11 cellular contexts compared by ENCODE assay signal in the genomic region with DNA sequence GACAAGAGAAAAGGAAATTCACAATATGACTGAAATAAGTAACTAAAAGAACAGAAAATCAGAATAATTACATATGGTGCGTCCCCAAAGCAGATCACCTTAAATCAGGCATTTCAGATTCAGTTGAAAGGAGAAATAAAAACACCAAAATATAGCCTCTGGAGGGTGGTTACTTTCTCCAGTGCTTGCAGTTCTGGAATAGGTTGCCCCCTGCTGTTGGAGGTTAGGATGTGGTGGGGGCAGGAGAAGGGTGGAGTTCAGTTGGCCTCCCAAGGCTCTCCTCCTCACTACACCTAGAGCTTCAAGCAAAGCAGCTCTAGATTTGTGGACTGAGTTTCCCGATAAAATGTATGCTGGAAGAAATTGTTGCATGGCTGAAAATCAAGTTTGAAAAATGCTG.
A peak's percentile ranks its signal among the peaks of the same experiment; 100 is the strongest.
DNase-seq lines count a peak whose midpoint lies in the region; ATAC-seq, FAIRE-seq and TF ChIP-seq lines count a peak whose summit lies in the region.
"Had no signal": no experiment of that assay in that cellular context is flagged by ENCODE, and none has a peak within 500 bp of the region (broad histone marks: within the 10 kb centered on the region; RNA-seq: fewer than 3 reads in every experiment).

No MANE protein-coding gene starts in this region.

- H3K9ac ChIP-seq in adipocyte (ENCODE audit: low read length): no peak overlapping the region
- H3K9ac ChIP-seq: BLaER1 had no signal

- ATAC-seq in HG02981 (IDR thresholded peaks at IDR 0.05; ENCODE audit: unreplicated experiment) (peak; percentile 64), HG03571 (IDR thresholded peaks at IDR 0.05; ENCODE audit: unreplicated experiment) (no peak), HG03442 (IDR thresholded peaks at IDR 0.05; ENCODE audit: unreplicated experiment) (no peak)

- H3K9me3 ChIP-seq in adipocyte (ENCODE audit: control insufficient read depth, low read length): no peaks in the 10 kb centered on the region
- H3K9me3 ChIP-seq: SJSA1 had no signal

- no peaks in the 10 kb centered on the region for H3K27me3 Mint-ChIP-seq in osteocyte (ENCODE audit: unreplicated experiment)

- H3K4me3 Mint-ChIP-seq in osteocyte (ENCODE audit: unreplicated experiment): no peak overlapping the region
- H3K4me3 Mint-ChIP-seq: stimulated activated naive CD8-positive, alpha-beta T cell treated with anti-CD3 and anti-CD28 coated beads, Interleukin-15, Interleukin-2, amounts not matched to agents 100 ng/mL and 50 ng/mL, for 24 hours had no signal

- no peak for TF ChIP-seq POLR2A in GM12892 (IDR thresholded peaks at IDR 0.05; ENCODE audit: low read depth, low read length)

- H3K4me1 ChIP-seq in adipocyte (ENCODE audit: control insufficient read depth, insufficient read depth, low read length): no peaks in the 10 kb centered on the region
- H3K4me1 ChIP-seq: BLaER1, SJSA1 had no signal

- DNase-seq in NCI-H2171 treated with DMSO at 0.1 percent for 48 hours (lab: John Stamatoyannopoulos, UW) (peak; percentile 58), NCI-H2171 (lab: John Stamatoyannopoulos, UW) (no peak), adipocyte (ENCODE audit: low read depth) (peak; percentile 50), osteocyte (ENCODE audit: extremely low spot score, unreplicated experiment) (no peak), GM12892 (ENCODE audit: insufficient read length) (no peak)

- H3K27ac Mint-ChIP-seq in osteocyte (ENCODE audit: unreplicated experiment): no peak overlapping the region
- H3K27ac Mint-ChIP-seq: stimulated activated naive CD8-positive, alpha-beta T cell treated with anti-CD3 and anti-CD28 coated beads, Interleukin-15, Interleukin-2, amounts not matched to agents 100 ng/mL and 50 ng/mL, for 24 hours had no signal

- H3K4me1 Mint-ChIP-seq in osteocyte (ENCODE audit: unreplicated experiment): no peaks in the 10 kb centered on the region

- peak; percentile 36 for TF ChIP-seq CTCF in osteocyte (IDR thresholded peaks at IDR 0.05)

- peaks cover 6% of the 10 kb centered on the region for H3K9me3 Mint-ChIP-seq in osteocyte (ENCODE audit: unreplicated experiment)

- peaks cover 4% of the 10 kb centered on the region for H3K27me3 ChIP-seq in adipocyte (replicated peaks; ENCODE audit: control insufficient read depth, insufficient read depth, low read length)
- H3K27me3 ChIP-seq: BLaER1, SJSA1 had no signal

- no peaks in the 10 kb centered on the region for H3K36me3 ChIP-seq in adipocyte (ENCODE audit: control insufficient read depth, insufficient read depth, low read length, severe bottlenecking)
- H3K36me3 ChIP-seq: BLaER1, SJSA1 had no signal

- H3K4me3 ChIP-seq in adipocyte (ENCODE audit: low read length): no peak overlapping the region
- H3K4me3 ChIP-seq: BLaER1, SJSA1 had no signal

- FAIRE-seq in GM12892 (lab: Jason Lieb, UNC): no peak

- H3K36me3 Mint-ChIP-seq in osteocyte (ENCODE audit: unreplicated experiment): peaks cover 6% of the 10 kb centered on the region

Comparison
In these comparisons a context has a peak if more than half of its experiments do, and no peak if none do; other contexts are left out.
1. DNase-seq: peak in NCI-H2171 treated with DMSO at 0.1 percent for 48 hours (single experiment) and adipocyte (single experiment); none in NCI-H2171 (single experiment), osteocyte (single experiment) and GM12892 (single experiment).